Comparison of ENCODE assay signal across 11 cellular contexts in genomic region chr21:35475768-35476167, GRCh38.
DNase-seq lines count a peak whose midpoint lies in the region; ATAC-seq and TF ChIP-seq lines count a peak whose summit lies in the region.
"Had no signal": no experiment of that assay in that cellular context is flagged by ENCODE, and none has a peak within 500 bp of the region (broad histone marks: within the 10 kb centered on the region; RNA-seq: fewer than 3 reads in every experiment).

No MANE protein-coding gene starts in this region.

- DNase-seq in EL (peak; percentile 67), NB4 (ENCODE audit: low read depth) (peak; percentile 86), brain microvascular endothelial cell (peak; percentile 65), omental fat pad (ENCODE audit: low spot score) (no peak), glomerular visceral epithelial cell (ENCODE audit: extremely low spot score) (no peak), GM13977 (ENCODE audit: low spot score) (no peak), NCI-H2081 treated with DMSO at 0.1 percent for 48 hours (lab: John Stamatoyannopoulos, UW) (no peak), NCI-H82 treated with DMSO at 0.1 percent for 48 hours (lab: John Stamatoyannopoulos, UW; ENCODE audit: unreplicated experiment) (no peak)
- DNase-seq: dorsolateral prefrontal cortex, NCI-H1417, WERI-Rb-1 had no signal

- H3K27me3 ChIP-seq in brain microvascular endothelial cell (replicated peaks): no peaks in the 10 kb centered on the region

- ATAC-seq in omental fat pad (ENCODE audit: low FRiP score): peak; percentile 67

- in situ Hi-C loops in brain microvascular endothelial cell (cut with HindIII; ENCODE audit: low pct_ligation_motif_present, low sequenced_read_pairs) (no loop called here), GM13977 (cut with MboI; ENCODE audit: low pct_unique_long_range_greater_than_20kb, low sequenced_read_pairs, unreplicated experiment) (no loop called here)

- no peak for TF ChIP-seq CTCF in NB4 (IDR thresholded peaks at IDR 0.05; ENCODE audit: low read depth, low read length)
- TF ChIP-seq CTCF in brain microvascular endothelial cell (IDR thresholded peaks at IDR 0.05; ENCODE audit: low read depth, low read length, missing control alignments): no peak
- TF ChIP-seq CTCF in omental fat pad (IDR thresholded peaks at IDR 0.05): no peak
- TF ChIP-seq CTCF in GM13977 (IDR thresholded peaks at IDR 0.05; ENCODE audit: extremely low read depth, insufficient read depth, missing control alignments): no peak

- no peak for TF ChIP-seq POLR2A in NB4 (IDR thresholded peaks at IDR 0.05; ENCODE audit: extremely low read depth, insufficient read length)

- H3K27ac ChIP-seq in brain microvascular endothelial cell: peak overlapping the region; percentile 90
- H3K27ac ChIP-seq: WERI-Rb-1 had no signal

- peak overlapping the region; percentile 17 for H3K4me3 ChIP-seq in NB4 (ENCODE audit: low read depth, low read length)
- no peak overlapping the region for H3K4me3 ChIP-seq in brain microvascular endothelial cell (ENCODE audit: low read depth, low read length)
- H3K4me3 ChIP-seq: dorsolateral prefrontal cortex had no signal

- no peaks in the 10 kb centered on the region for H3K36me3 ChIP-seq in brain microvascular endothelial cell (replicated peaks)
- H3K36me3 ChIP-seq: WERI-Rb-1 had no signal

Comparison
In these comparisons a context has a peak if more than half of its experiments do, and no peak if none do; other contexts are left out.
1. DNase-seq: peak in EL (single experiment), NB4 (single experiment) and brain microvascular endothelial cell (single experiment); none in omental fat pad (single experiment), glomerular visceral epithelial cell (single experiment), GM13977 (single experiment), NCI-H2081 treated with DMSO at 0.1 percent for 48 hours (single experiment) and NCI-H82 treated with DMSO at 0.1 percent for 48 hours (single experiment).